ENCODE assay signal across 12 cellular contexts in the genomic region with DNA sequence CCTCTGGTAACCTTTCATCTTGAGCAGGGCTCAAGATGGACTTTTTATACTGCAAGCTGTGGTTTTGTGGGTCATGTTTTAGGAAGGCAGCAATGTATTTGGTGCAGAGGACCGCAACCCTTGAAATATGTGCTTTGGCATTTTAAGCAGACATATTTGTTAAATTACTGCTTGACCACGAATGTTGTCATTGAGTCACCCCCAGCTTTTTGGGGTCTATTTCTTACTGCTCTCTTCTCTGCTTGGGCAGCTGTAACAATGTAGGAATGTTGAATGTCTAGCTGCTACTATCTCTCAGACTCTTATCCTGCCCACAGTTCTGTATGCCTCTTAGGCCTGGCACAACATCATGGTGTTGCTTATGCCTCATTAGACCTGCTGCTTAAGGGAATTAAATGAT. TPM values are rescaled to one million over a fixed set of nuclear protein-coding genes. Genes with fewer than 3 reads are reported as not detected.
DNase-seq lines count a peak whose midpoint lies in the region; FAIRE-seq and TF ChIP-seq lines count a peak whose summit lies in the region.
"Had no signal": no experiment of that assay in that cellular context is flagged by ENCODE, and none has a peak within 500 bp of the region (broad histone marks: within the 10 kb centered on the region; RNA-seq: fewer than 3 reads in every experiment).

No MANE protein-coding gene starts in this region.

- FAIRE-seq in D721Med (lab: Jason Lieb, UNC): peak; percentile 44

- TF ChIP-seq CTCF in D721Med (IDR thresholded peaks at IDR 0.05; ENCODE audit: insufficient read depth, missing control alignments) (no peak), A673 (conservative IDR thresholded peaks at IDR 0.05; ENCODE audit: low read depth, low read length) (no peak)

- DNase-seq in D721Med (ENCODE audit: insufficient read length, low spot score) (no peak), HS-27A (ENCODE audit: low read depth) (peak; percentile 92), adipocyte (ENCODE audit: low read depth) (peak; percentile 88), kidney tubule cell (ENCODE audit: low spot score) (peak; percentile 94), A673 (ENCODE audit: low spot score) (no peak), anterior cingulate cortex (lab: John Stamatoyannopoulos, UW) (no peak), NCI-H446 treated with DMSO at 0.1 percent for 48 hours (lab: John Stamatoyannopoulos, UW) (no peak), NCI-H2107 (lab: John Stamatoyannopoulos, UW) (no peak)
- DNase-seq: activated CD8-positive, alpha-beta memory T cell treated with anti-CD3 and anti-CD28 coated beads, Interleukin-2, amount 50 U/mL, for 48 hours; NCI-H2171 treated with DMSO at 0.1 percent for 48 hours; substantia nigra had no signal

- CTCF ChIA-PET in A673 (lab: Charles Lee): interaction anchor here (0.6 kb wide), 1 partner anchor 182 kb away, joined by 4 read pairs; no protein-coding TSS in a partner anchor

- POLR2A ChIA-PET in A673 (lab: Charles Lee; ENCODE audit: low non-redundant PET): no interaction called here

- H3K9ac ChIP-seq in adipocyte (ENCODE audit: low read length): no peak overlapping the region

- no peaks in the 10 kb centered on the region for H3K27me3 ChIP-seq in adipocyte (replicated peaks; ENCODE audit: control insufficient read depth, insufficient read depth, low read length)
- no peaks in the 10 kb centered on the region for H3K27me3 ChIP-seq in A673 (replicated peaks; ENCODE audit: insufficient read depth, low read depth, low read length, poor library complexity)

- H3K9me3 ChIP-seq in adipocyte (ENCODE audit: control insufficient read depth, low read length) (no peaks in the 10 kb centered on the region), A673 (ENCODE audit: low read depth, low read length, poor library complexity, severe bottlenecking) (no peaks in the 10 kb centered on the region)

- no peak overlapping the region for H3K27ac ChIP-seq in A673 (ENCODE audit: low read depth, low read length, poor library complexity, severe bottlenecking)
- H3K27ac ChIP-seq: coronary artery had no signal

- H3K4me1 ChIP-seq in adipocyte (ENCODE audit: control insufficient read depth, insufficient read depth, low read length) (peaks cover 71% of the 10 kb centered on the region), A673 (ENCODE audit: insufficient read depth, low read length, poor library complexity, severe bottlenecking) (peaks cover 19% of the 10 kb centered on the region)

- no peaks in the 10 kb centered on the region for H3K36me3 ChIP-seq in adipocyte (ENCODE audit: control insufficient read depth, insufficient read depth, low read length, severe bottlenecking)
- no peaks in the 10 kb centered on the region for H3K36me3 ChIP-seq in A673 (ENCODE audit: insufficient read depth, low read length, poor library complexity, severe bottlenecking)

- BruUV-seq in A673 (replicated peaks; lab: Mats Ljungman, UMichigan): no TSS peak

- peak overlapping the region; percentile 36 for H3K4me3 ChIP-seq in adipocyte (ENCODE audit: low read length)
- H3K4me3 ChIP-seq in A673 (ENCODE audit: low read depth, low read length, poor library complexity, severe bottlenecking): no peak overlapping the region
- H3K4me3 ChIP-seq: coronary artery had no signal

- intact Hi-C loops in A673 (cut with micrococcal nuclease; ENCODE audit: unreplicated experiment): loop anchor here (10.0 kb wide), 1 partner anchor 688 kb away; no protein-coding TSS in a partner anchor

RNA-seq across cellular contexts. Expression of a gene that starts 6.0 kb away (rescaled TPM):
- 59.8 and 65.3 TPM in 2 replicates for total RNA-seq in A673 (2021)

Comparison
In these comparisons a context has a peak if more than half of its experiments do, and no peak if none do; other contexts are left out.
1. DNase-seq: peak in HS-27A (single experiment), adipocyte (single experiment) and kidney tubule cell (single experiment); none in D721Med (single experiment), A673 (single experiment), anterior cingulate cortex (0 of 58), NCI-H446 treated with DMSO at 0.1 percent for 48 hours (single experiment) and NCI-H2107 (single experiment).